ENCODE assay signal across 6 cellular contexts in the genomic region with DNA sequence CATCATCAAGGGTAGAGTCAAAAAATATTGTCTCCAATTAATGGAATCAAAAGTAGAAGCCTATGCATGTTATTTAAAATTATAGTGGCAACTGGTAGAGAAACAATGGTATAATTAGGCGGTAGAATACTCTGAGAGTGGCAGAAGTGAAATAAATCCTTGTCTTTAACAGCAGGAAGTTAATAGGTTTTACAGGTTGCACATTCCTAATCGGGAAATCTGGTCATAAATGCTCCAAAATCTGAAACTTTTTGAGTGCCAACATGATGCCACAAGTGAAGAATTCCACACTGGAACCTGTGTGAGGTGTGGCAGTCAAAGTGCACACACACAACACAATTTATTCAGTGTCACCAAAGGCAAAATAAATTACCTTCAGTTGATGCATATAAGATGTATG.
"Had no signal": no experiment of that assay in that cellular context is flagged by ENCODE, and none has a peak within 500 bp of the region (broad histone marks: within the 10 kb centered on the region; RNA-seq: fewer than 3 reads in every experiment).

No MANE protein-coding gene starts in this region.

- H3K27ac ChIP-seq: HL-60 had no signal

- H3K4me2 ChIP-seq: GM23338 had no signal

- ATAC-seq: GM23338, HepG2, K562 had no signal

- H3K4me3 ChIP-seq: GM23338, K562 had no signal

- DNase-seq: H9, HCEC 1CT had no signal
